In genomic region chr11:6682591-6682935, GRCh38 we compare ENCODE assay signal across 8 cellular contexts. TPM values are rescaled to one million over a fixed set of nuclear protein-coding genes. Genes with fewer than 3 reads are reported as not detected.
DNase-seq lines count a peak whose midpoint lies in the region; ATAC-seq and TF ChIP-seq lines count a peak whose summit lies in the region.

No MANE protein-coding gene starts in this region.

- no peak for TF ChIP-seq CTCF in LNCaP clone FGC (IDR thresholded peaks at IDR 0.05; ENCODE audit: control insufficient read depth, extremely low read depth, insufficient read depth)

- H3K4me3 ChIP-seq in LNCaP clone FGC (ENCODE audit: low read depth, low read length): peak overlapping the region; percentile 79

- no peak for ATAC-seq in naive B cell (ENCODE audit: low read depth in 2 of 2)

- peaks cover 5% of the 10 kb centered on the region for H3K27me3 Mint-ChIP-seq in dendritic cell treated with granulocyte-macrophage colony-stimulating factor and Interleukin-4, amounts not matched to agents 40 ng/mL and 50 ng/mL, for 4 days
- peaks cover 0 to 16% (median 0%) of the 10 kb centered on the region in 3 donors for H3K27me3 Mint-ChIP-seq in naive B cell

- H3K27ac Mint-ChIP-seq in dendritic cell treated with granulocyte-macrophage colony-stimulating factor and Interleukin-4, amounts not matched to agents 40 ng/mL and 50 ng/mL, for 4 days: peak overlapping the region; percentile 96
- H3K27ac Mint-ChIP-seq in naive B cell: peak overlapping the region; percentile 95 to 99 (median 98)

- peak; percentile 31 for DNase-seq in NCI-H345 (lab: John Stamatoyannopoulos, UW)
- DNase-seq in NCI-H345 treated with DMSO at 0.1 percent for 48 hours (lab: John Stamatoyannopoulos, UW; ENCODE audit: unreplicated experiment): no peak
- DNase-seq in LNCaP clone FGC (ENCODE audit: low read depth): no peak
- no peak for DNase-seq in naive B cell
- DNase-seq in anterior cingulate cortex (lab: John Stamatoyannopoulos, UW): no peak
- DNase-seq in inferior parietal cortex (ENCODE audit: extremely low spot score): no peak
- no peak for DNase-seq in H4 (ENCODE audit: low spot score)

- peaks cover 23% of the 10 kb centered on the region for H3K4me1 Mint-ChIP-seq in dendritic cell treated with granulocyte-macrophage colony-stimulating factor and Interleukin-4, amounts not matched to agents 40 ng/mL and 50 ng/mL, for 4 days (ENCODE audit: low read depth)
- H3K4me1 Mint-ChIP-seq in naive B cell: peaks cover 24 to 40% (median 32%) of the 10 kb centered on the region in 3 donors

- intact Hi-C loops in dendritic cell treated with granulocyte-macrophage colony-stimulating factor and Interleukin-4, amounts not matched to agents 40 ng/mL and 50 ng/mL, for 4 days (cut with micrococcal nuclease): loop anchor here (2.0 to 10.0 kb wide), 2 partner anchors 80 to 298 kb away; partner anchors contain the start of genes ILK and RRP8

- H3K36me3 Mint-ChIP-seq in dendritic cell treated with granulocyte-macrophage colony-stimulating factor and Interleukin-4, amounts not matched to agents 40 ng/mL and 50 ng/mL, for 4 days (ENCODE audit: low read depth): peaks cover 31% of the 10 kb centered on the region
- no peaks in the 10 kb centered on the region for H3K36me3 Mint-ChIP-seq in naive B cell

- peak overlapping the region; percentile 98 for H3K4me3 Mint-ChIP-seq in dendritic cell treated with granulocyte-macrophage colony-stimulating factor and Interleukin-4, amounts not matched to agents 40 ng/mL and 50 ng/mL, for 4 days
- peak overlapping the region; percentile 96 to 100 (median 99) for H3K4me3 Mint-ChIP-seq in naive B cell

- H3K9me3 Mint-ChIP-seq in dendritic cell treated with granulocyte-macrophage colony-stimulating factor and Interleukin-4, amounts not matched to agents 40 ng/mL and 50 ng/mL, for 4 days: no peaks in the 10 kb centered on the region
- H3K9me3 Mint-ChIP-seq in naive B cell: no peaks in the 10 kb centered on the region

RNA-seq across cellular contexts. Expression of gene MRPL17, which starts 0.6 kb away (rescaled TPM):
- 10 to 100 TPM in 5 of 6 donors, 1 to 10 TPM in 1; 9.7 to 16.0 (median 11.7) TPM for polyA plus RNA-seq in naive B cell (ENCODE audit: low read depth in 6 of 6)
- 98.8 and 99.5 TPM in 2 replicates for total RNA-seq in H4 (2014; rRNA removed; shearing (Covaris generic))

RNA-seq across cellular contexts. Expression of gene DCHS1, which starts 27.0 kb away (rescaled TPM):
- polyA plus RNA-seq in naive B cell (ENCODE audit: low read depth in 6 of 6): under 1 TPM in 5 of 6 donors, not detected in 1; 0.07 to 0.85 (median 0.19) TPM
- 0.08 and 0.19 TPM in 2 replicates for total RNA-seq in H4 (2014; rRNA removed; shearing (Covaris generic))
